ENCODE assay signal across 27 cellular contexts in genomic region chr1:174723815-174724214, GRCh38.
"Had no signal": no experiment of that assay in that cellular context is flagged by ENCODE, and none has a peak within 500 bp of the region (broad histone marks: within the 10 kb centered on the region; RNA-seq: fewer than 3 reads in every experiment).

No MANE protein-coding gene starts in this region.

- H3K27ac ChIP-seq: neural progenitor cell, ovary, parathyroid adenoma, psoas muscle, skin epidermis, spleen, suprapubic skin, testis, tibial artery, transverse colon, upper lobe of right lung, uterus had no signal

- H3K9me3 ChIP-seq: ovary, spleen, suprapubic skin, testis, tibial artery, transverse colon, upper lobe of right lung, uterus had no signal

- DNase-seq: natural killer cell; occipital lobe; ovary; psoas muscle; right cardiac atrium; spleen; stimulated activated CD4-positive, alpha-beta T cell treated with anti-CD3 and anti-CD28 coated beads, Interleukin-12 subunit alpha, Interleukin-12 subunit beta, amount 100 ng/mL, for 4 hours; stimulated activated CD4-positive, alpha-beta T cell treated with anti-CD3 and anti-CD28 coated beads, Interleukin-1b, Interleukin-23, amount 100 ng/mL, for 48 hours; stimulated activated CD4-positive, alpha-beta T cell treated with anti-CD3 and anti-CD28 coated beads, Interleukin-4, amount 100 ng/mL, for 1 hour; stimulated activated CD4-positive, alpha-beta T cell treated with anti-CD3 and anti-CD28 coated beads, Interleukin-4, amount 100 ng/mL, for 4 hours; stimulated activated CD8-positive, alpha-beta memory T cell treated with anti-CD3 and anti-CD28 coated beads, Interleukin-4, amount 100 ng/mL, for 48 hours; stimulated activated naive CD4-positive, alpha-beta T cell; stimulated activated naive CD8-positive, alpha-beta T cell treated with anti-CD3 and anti-CD28 coated beads, Interleukin-15, amount 100 ng/mL, for 72 hours; stimulated activated naive CD8-positive, alpha-beta T cell treated with anti-CD3 and anti-CD28 coated beads, Interleukin-15, Interleukin-2, amounts not matched to agents 100 U/mL and 50 U/mL, for 24 hours; substantia nigra; testis; tibial artery; transverse colon; upper lobe of right lung; uterus had no signal

- H2AFZ ChIP-seq: neural progenitor cell, parathyroid adenoma had no signal

- H3K9ac ChIP-seq: neural progenitor cell, parathyroid adenoma had no signal

- H3K27me3 ChIP-seq: neural progenitor cell, ovary, spleen, suprapubic skin, testis, tibial artery, transverse colon, upper lobe of right lung, uterus had no signal

- H3K4me1 ChIP-seq: neural progenitor cell, parathyroid adenoma, psoas muscle, spleen, suprapubic skin, testis, tibial artery, upper lobe of right lung, uterus had no signal

- H3K79me2 ChIP-seq: parathyroid adenoma had no signal

- H3K4me2 ChIP-seq: neural progenitor cell, smooth muscle cell had no signal

- ATAC-seq: natural killer cell; psoas muscle; right cardiac atrium; sciatic nerve; stimulated activated memory B cell treated with anti-CD40 and anti-IgM and Interleukin-4, amounts not matched to agents 10 μg/mL and 1 μg/mL and 100 μg/mL, for 72 hours; stimulated activated naive CD8-positive, alpha-beta T cell treated with anti-CD3 and anti-CD28 coated beads, Interleukin-15, amount 100 ng/mL, for 72 hours; stimulated activated naive CD8-positive, alpha-beta T cell treated with anti-CD3 and anti-CD28 coated beads, Interleukin-15, Interleukin-2, amounts not matched to agents 100 U/mL and 50 U/mL, for 24 hours; upper lobe of right lung had no signal

- H3K36me3 ChIP-seq: neural progenitor cell, ovary, spleen, suprapubic skin, tibial artery, transverse colon, upper lobe of right lung, uterus had no signal

- H3K4me3 ChIP-seq: neural progenitor cell, ovary, psoas muscle, skin epidermis, smooth muscle cell, spleen, suprapubic skin, testis, tibial artery, transverse colon, upper lobe of right lung, uterus had no signal
